ENCODE assay signal across 8 cellular contexts in the genomic region with DNA sequence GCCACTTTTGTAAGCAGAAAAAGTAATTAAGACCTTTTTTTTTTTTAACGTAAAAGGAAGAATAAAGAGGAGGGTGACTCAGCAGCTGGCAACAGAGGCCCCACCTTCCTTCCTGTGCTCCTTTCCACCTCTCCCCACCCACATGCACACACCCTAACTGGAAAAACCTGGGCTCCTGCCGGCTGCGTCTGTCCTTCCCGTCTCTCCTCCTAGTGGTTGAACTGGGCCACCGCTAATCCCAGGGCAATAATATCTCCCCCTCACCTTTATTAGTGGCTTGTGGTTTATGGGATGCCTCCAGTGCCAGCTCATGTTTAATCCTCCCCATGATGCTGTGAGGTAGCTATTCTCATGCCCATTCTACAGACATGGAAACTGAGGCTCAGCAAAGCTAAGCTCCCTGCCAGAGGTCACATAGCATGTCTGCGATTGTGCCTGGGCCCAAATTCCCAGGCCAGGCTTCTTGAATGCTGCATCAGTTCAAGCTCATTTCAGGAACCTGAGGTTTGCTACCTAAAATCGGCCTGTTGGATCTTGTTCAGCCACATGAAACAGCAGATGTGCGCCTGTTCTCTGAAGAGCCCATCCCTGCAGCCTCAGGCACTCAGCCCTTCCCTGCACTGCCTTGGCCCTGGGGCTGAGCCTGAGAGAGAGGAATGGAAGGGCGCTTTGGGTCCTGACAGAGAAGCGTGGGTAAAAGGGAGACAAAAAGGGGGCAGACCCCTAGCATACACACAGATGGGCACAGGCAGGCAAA.
A peak's percentile ranks its signal among the peaks of the same experiment; 100 is the strongest.
DNase-seq lines count a peak whose midpoint lies in the region; ATAC-seq and TF ChIP-seq lines count a peak whose summit lies in the region.

No MANE protein-coding gene starts in this region.

- peaks cover 4% of the 10 kb centered on the region for H3K27me3 Mint-ChIP-seq in osteocyte (ENCODE audit: unreplicated experiment)

- no peaks in the 10 kb centered on the region for H3K9me3 ChIP-seq in Karpas-422 (ENCODE audit: low read length)

- no peak overlapping the region for H2AFZ ChIP-seq in Karpas-422 (ENCODE audit: low read length)

- no peaks in the 10 kb centered on the region for H3K27me3 ChIP-seq in Karpas-422 (ENCODE audit: low read length)

- no peak overlapping the region for H3K27ac Mint-ChIP-seq in osteocyte (ENCODE audit: unreplicated experiment)

- H3K9me2 ChIP-seq in Karpas-422 (replicated peaks; ENCODE audit: insufficient read depth, low read length), result no peaks in the 10 kb centered on the region

- no peaks in the 10 kb centered on the region for H3K36me3 Mint-ChIP-seq in osteocyte (ENCODE audit: unreplicated experiment)

- DNase-seq in NCI-H2196 (lab: John Stamatoyannopoulos, UW; ENCODE audit: unreplicated experiment) (peak; percentile 31), NCI-H2196 treated with DMSO at 0.1 percent for 48 hours (lab: John Stamatoyannopoulos, UW; ENCODE audit: unreplicated experiment) (no peak), NCI-H526 (lab: John Stamatoyannopoulos, UW) (peak; percentile 56 to 65), cardiac fibroblast (ENCODE audit: low read depth in 2 of 2) (peak; percentile 54 to 67), osteocyte (ENCODE audit: extremely low spot score, unreplicated experiment) (no peak), Karpas-422 (no peak)

- H3K9me3 Mint-ChIP-seq in osteocyte (ENCODE audit: unreplicated experiment), result no peaks in the 10 kb centered on the region

- H3K4me3 Mint-ChIP-seq in osteocyte (ENCODE audit: unreplicated experiment), result no peak overlapping the region

- TF ChIP-seq CTCF in cardiac fibroblast (IDR thresholded peaks at IDR 0.05; ENCODE audit: low read depth, low read length), result peak; percentile 56
- peak; percentile 34 for TF ChIP-seq CTCF in osteocyte (IDR thresholded peaks at IDR 0.05)

- H3K4me1 Mint-ChIP-seq in osteocyte (ENCODE audit: unreplicated experiment), result peaks cover 8% of the 10 kb centered on the region

- H3K79me2 ChIP-seq in Karpas-422 (ENCODE audit: low read length), result no peaks in the 10 kb centered on the region

- H4K20me1 ChIP-seq in Karpas-422 (ENCODE audit: insufficient read depth, low read depth, low read length), result no peaks in the 10 kb centered on the region

- H3K9ac ChIP-seq in Karpas-422 (ENCODE audit: low read length), result no peak overlapping the region

- no peak overlapping the region for H3K4me2 ChIP-seq in Karpas-422 (ENCODE audit: low read depth, low read length, poor library complexity, severe bottlenecking)

- ATAC-seq in HG03571 (IDR thresholded peaks at IDR 0.05; ENCODE audit: unreplicated experiment), result no peak
- ATAC-seq in GM19455 (IDR thresholded peaks at IDR 0.05; ENCODE audit: unreplicated experiment), result no peak

- H3K36me3 ChIP-seq in Karpas-422 (ENCODE audit: insufficient read depth, low read length), result no peaks in the 10 kb centered on the region

- H3K4me1 ChIP-seq in Karpas-422 (ENCODE audit: low read length), result no peaks in the 10 kb centered on the region

- H3K4me3 ChIP-seq in cardiac fibroblast (replicated peaks in 1 of 2; ENCODE audit: low read depth in 2 of 2, low read length in 2 of 2) (no peak overlapping the region), Karpas-422 (ENCODE audit: low read length) (no peak overlapping the region)

- H3K27ac ChIP-seq in Karpas-422 (ENCODE audit: low read length), result no peak overlapping the region

Comparison
In these comparisons a context has a peak if more than half of its experiments do, and no peak if none do; other contexts are left out.
1. DNase-seq: peak in NCI-H2196 (single experiment), NCI-H526 (2 of 2) and cardiac fibroblast (2 of 2); none in NCI-H2196 treated with DMSO at 0.1 percent for 48 hours (single experiment), osteocyte (single experiment) and Karpas-422 (single experiment).